1 cellular context compared by ENCODE assay signal in the genomic region with DNA sequence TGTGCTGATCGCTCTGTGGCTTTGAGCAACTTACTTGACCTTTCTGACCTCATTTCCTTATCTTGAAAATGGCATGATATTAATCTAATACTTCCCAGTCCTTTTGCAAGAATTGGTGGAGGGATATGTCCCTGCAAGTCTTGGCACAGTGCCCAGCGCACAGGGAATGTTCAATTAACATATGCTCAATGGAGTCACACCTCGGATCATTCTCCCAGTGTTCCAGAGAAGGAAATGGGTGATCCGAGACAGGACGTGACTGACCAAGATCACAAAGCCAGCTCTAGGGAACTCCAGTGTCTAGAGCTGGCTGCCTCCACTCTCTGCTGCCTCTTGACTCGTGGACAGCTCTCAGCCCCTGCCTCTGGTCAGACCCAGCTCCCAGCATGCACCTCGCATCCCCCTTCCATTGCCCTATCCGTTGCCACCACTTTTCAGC.
TF ChIP-seq lines count a peak whose summit lies in the region.

No MANE protein-coding gene starts in this region.

TF ChIP-seq in K562, 482 proteins besides CTCF, POLR2A, EP300 and RAD21:
- TF ChIP-seq TFAM (CRISPR knock-in tag; conservative IDR thresholded peaks at IDR 0.05): no peak
- no peak for TF ChIP-seq ZNF431 (CRISPR knock-in tag; IDR thresholded peaks at IDR 0.05)
- peak; percentile 88 for TF ChIP-seq NFIC (IDR thresholded peaks at IDR 0.05)
- TF ChIP-seq CBX5 (IDR thresholded peaks at IDR 0.05; ENCODE audit: borderline replicate concordance, low read depth): no peak
- TF ChIP-seq, protein P1, sequence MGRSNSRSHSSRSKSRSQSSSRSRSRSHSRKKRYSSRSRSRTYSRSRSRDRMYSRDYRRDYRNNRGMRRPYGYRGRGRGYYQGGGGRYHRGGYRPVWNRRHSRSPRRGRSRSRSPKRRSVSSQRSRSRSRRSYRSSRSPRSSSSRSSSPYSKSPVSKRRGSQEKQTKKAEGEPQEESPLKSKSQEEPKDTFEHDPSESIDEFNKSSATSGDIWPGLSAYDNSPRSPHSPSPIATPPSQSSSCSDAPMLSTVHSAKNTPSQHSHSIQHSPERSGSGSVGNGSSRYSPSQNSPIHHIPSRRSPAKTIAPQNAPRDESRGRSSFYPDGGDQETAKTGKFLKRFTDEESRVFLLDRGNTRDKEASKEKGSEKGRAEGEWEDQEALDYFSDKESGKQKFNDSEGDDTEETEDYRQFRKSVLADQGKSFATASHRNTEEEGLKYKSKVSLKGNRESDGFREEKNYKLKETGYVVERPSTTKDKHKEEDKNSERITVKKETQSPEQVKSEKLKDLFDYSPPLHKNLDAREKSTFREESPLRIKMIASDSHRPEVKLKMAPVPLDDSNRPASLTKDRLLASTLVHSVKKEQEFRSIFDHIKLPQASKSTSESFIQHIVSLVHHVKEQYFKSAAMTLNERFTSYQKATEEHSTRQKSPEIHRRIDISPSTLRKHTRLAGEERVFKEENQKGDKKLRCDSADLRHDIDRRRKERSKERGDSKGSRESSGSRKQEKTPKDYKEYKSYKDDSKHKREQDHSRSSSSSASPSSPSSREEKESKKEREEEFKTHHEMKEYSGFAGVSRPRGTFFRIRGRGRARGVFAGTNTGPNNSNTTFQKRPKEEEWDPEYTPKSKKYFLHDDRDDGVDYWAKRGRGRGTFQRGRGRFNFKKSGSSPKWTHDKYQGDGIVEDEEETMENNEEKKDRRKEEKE (IDR thresholded peaks at IDR 0.05; ENCODE audit: borderline replicate concordance in 1 of 2, control insufficient read depth in 1 of 2, low read depth in 2 of 2, low read length in 1 of 2): no peak
- peak; percentile 61 for TF ChIP-seq ZNF143 (CRISPR knock-in tag; IDR thresholded peaks at IDR 0.05)
- no peak for TF ChIP-seq HCFC1 (IDR thresholded peaks at IDR 0.05; ENCODE audit: low read depth, low read length)
- no peak for TF ChIP-seq PTRF (tag; IDR thresholded peaks at IDR 0.05)
- TF ChIP-seq, protein P2, sequence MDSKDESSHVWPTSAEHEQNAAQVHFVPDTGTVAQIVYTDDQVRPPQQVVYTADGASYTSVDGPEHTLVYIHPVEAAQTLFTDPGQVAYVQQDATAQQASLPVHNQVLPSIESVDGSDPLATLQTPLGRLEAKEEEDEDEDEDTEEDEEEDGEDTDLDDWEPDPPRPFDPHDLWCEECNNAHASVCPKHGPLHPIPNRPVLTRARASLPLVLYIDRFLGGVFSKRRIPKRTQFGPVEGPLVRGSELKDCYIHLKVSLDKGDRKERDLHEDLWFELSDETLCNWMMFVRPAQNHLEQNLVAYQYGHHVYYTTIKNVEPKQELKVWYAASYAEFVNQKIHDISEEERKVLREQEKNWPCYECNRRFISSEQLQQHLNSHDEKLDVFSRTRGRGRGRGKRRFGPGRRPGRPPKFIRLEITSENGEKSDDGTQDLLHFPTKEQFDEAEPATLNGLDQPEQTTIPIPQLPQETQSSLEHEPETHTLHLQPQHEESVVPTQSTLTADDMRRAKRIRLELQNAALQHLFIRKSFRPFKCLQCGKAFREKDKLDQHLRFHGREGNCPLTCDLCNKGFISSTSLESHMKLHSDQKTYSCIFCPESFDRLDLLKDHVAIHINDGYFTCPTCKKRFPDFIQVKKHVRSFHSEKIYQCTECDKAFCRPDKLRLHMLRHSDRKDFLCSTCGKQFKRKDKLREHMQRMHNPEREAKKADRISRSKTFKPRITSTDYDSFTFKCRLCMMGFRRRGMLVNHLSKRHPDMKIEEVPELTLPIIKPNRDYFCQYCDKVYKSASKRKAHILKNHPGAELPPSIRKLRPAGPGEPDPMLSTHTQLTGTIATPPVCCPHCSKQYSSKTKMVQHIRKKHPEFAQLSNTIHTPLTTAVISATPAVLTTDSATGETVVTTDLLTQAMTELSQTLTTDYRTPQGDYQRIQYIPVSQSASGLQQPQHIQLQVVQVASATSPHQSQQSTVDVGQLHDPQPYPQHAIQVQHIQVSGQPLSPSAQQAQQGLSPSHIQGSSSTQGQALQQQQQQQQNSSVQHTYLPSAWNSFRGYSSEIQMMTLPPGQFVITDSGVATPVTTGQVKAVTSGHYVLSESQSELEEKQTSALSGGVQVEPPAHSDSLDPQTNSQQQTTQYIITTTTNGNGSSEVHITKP (IDR thresholded peaks at IDR 0.05; ENCODE audit: partially characterized antibody): no peak
- peak in 1 of 2 experiments; percentile 53; a peak in 2 of 4 replicates for TF ChIP-seq KDM1A (IDR thresholded peaks at IDR 0.05)
- no peak for TF ChIP-seq ETV6 (IDR thresholded peaks at IDR 0.05; ENCODE audit: borderline replicate concordance in 1 of 2, low read depth in 2 of 2, low read length in 1 of 2)
- no peak for TF ChIP-seq ETV6 (CRISPR knock-in tag; IDR thresholded peaks at IDR 0.05; ENCODE audit: borderline replicate concordance)
- peak; percentile 42 for TF ChIP-seq NFIX (CRISPR knock-in tag; IDR thresholded peaks at IDR 0.05; ENCODE audit: low read depth)
- TF ChIP-seq HDAC2 (IDR thresholded peaks at IDR 0.05): no peak
- no peak for TF ChIP-seq BCL6 (CRISPR knock-in tag; IDR thresholded peaks at IDR 0.05)
- TF ChIP-seq RBM25 (IDR thresholded peaks at IDR 0.05; ENCODE audit: low read depth, low read length, severe bottlenecking): peak; percentile 11
